11 cellular contexts compared by ENCODE assay signal in the genomic region with DNA sequence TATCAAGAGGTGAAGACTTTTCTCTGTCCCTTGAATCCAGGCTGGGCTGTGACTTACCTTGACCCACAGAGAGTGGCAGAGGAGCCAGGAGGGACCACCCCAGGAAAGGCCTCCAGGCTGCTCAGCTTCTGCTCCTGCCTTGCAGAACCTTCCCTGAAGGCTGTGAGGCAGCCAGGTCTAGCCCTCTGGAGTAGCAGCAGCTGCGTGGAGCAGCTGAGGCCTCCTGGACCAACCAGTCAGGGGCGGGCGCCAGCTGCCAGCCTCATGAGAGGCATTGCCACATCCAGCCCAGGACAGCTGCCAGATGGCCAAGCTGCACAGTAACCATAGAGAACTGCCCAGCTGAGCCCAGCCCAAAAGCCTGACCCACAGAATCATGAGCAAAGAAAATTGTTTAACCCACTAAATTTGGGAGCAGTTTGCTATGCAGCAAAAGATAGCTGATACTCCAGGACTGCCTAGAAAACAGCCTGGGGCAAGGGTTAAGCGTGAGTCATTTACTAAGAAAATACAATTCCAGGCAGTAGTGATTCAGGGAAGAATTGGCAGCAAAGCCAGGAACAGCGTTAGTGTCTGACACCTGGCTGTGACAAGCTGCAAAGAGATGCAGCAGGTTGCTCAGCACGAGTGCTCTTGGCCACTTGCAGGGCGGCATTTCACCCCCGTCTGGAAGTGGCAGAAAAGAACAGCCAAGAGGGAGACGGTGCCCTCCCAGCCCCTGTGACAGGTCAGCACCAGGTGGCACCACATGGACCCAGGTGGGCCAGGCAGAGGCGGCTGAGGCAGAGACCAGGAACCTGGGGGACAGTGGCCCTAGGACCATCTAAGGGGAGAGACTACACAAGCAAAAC. TPM values are rescaled to one million over a fixed set of nuclear protein-coding genes. Genes with fewer than 3 reads are reported as not detected.
A peak's percentile ranks its signal among the peaks of the same experiment; 100 is the strongest.
DNase-seq lines count a peak whose midpoint lies in the region; ATAC-seq and TF ChIP-seq lines count a peak whose summit lies in the region.
"Had no signal": no experiment of that assay in that cellular context is flagged by ENCODE, and none has a peak within 500 bp of the region (broad histone marks: within the 10 kb centered on the region; RNA-seq: fewer than 3 reads in every experiment).

No MANE protein-coding gene starts in this region.

- peaks cover 0 to under 1% of the 10 kb centered on the region in 2 donors for H3K36me3 Mint-ChIP-seq in stimulated activated naive B cell treated with anti-CD40 and anti-IgM and Interleukin-4, amounts not matched to agents 10 μg/mL and 1 μg/mL and 100 μg/mL, for 72 hours

- no TSS peak for BruUV-seq in PC-3 (replicated peaks; lab: Mats Ljungman, UMichigan)

- CTCF ChIA-PET in PC-3 (lab: Charles Lee) = interaction anchor here (0.6 kb wide), 1 partner anchor 11 kb away, joined by 3 read pairs; no protein-coding TSS in a partner anchor

- H3K9me3 Mint-ChIP-seq in stimulated activated naive B cell treated with anti-CD40 and anti-IgM and Interleukin-4, amounts not matched to agents 10 μg/mL and 1 μg/mL and 100 μg/mL, for 72 hours = peaks cover 4 to 6% of the 10 kb centered on the region in 2 donors

- H3K9me2 ChIP-seq in PC-3 (replicated peaks; ENCODE audit: low read length) = no peaks in the 10 kb centered on the region

- intact Hi-C loops in PC-3 (cut with micrococcal nuclease) = no loop called here

- H3K4me3 Mint-ChIP-seq in stimulated activated naive B cell treated with anti-CD40 and anti-IgM and Interleukin-4, amounts not matched to agents 10 μg/mL and 1 μg/mL and 100 μg/mL, for 72 hours = no peak overlapping the region

- TF ChIP-seq CTCF in PC-3 (conservative IDR thresholded peaks at IDR 0.05; ENCODE audit: low read depth, low read length) = no peak

- H3K9ac ChIP-seq in PC-3 (ENCODE audit: low read length) = no peak overlapping the region

- H3K4me3 ChIP-seq in PC-3 (ENCODE audit: low read length) = no peak overlapping the region
- H3K4me3 ChIP-seq: dorsolateral prefrontal cortex had no signal

- ATAC-seq in PC-3 = peak; percentile 97
- ATAC-seq in stimulated activated naive B cell treated with anti-CD40 and anti-IgM and Interleukin-4, amounts not matched to agents 10 μg/mL and 1 μg/mL and 100 μg/mL, for 72 hours (replicated peaks) = no peak
- no peak for ATAC-seq in HG02885 (IDR thresholded peaks at IDR 0.05; ENCODE audit: poor library complexity, unreplicated experiment)
- no peak for ATAC-seq in GM18870 (IDR thresholded peaks at IDR 0.05; ENCODE audit: unreplicated experiment)
- ATAC-seq in GM18502 (IDR thresholded peaks at IDR 0.05; ENCODE audit: poor library complexity, unreplicated experiment) = no peak

- peak; percentile 0 for DNase-seq in NCI-H748 (lab: John Stamatoyannopoulos, UW; ENCODE audit: unreplicated experiment)
- DNase-seq in NCI-H748 treated with DMSO at 0.1 percent for 48 hours (lab: John Stamatoyannopoulos, UW) = no peak
- DNase-seq in PC-3 = peak; percentile 95
- peak; percentile 22 for DNase-seq in fibroblast of the conjunctiva (ENCODE audit: low read depth)
- DNase-seq in stimulated activated naive B cell treated with anti-CD40 and anti-IgM and Interleukin-4, amounts not matched to agents 10 μg/mL and 1 μg/mL and 100 μg/mL, for 72 hours = no peak
- DNase-seq: OCI-M1 had no signal

- peak overlapping the region; percentile 17; the same call in 1 of the 2 replicates for H3K27ac ChIP-seq in PC-3 (ENCODE audit: low read length)

- peaks cover 15% of the 10 kb centered on the region for H3K4me1 ChIP-seq in PC-3 (ENCODE audit: insufficient read depth, low read length)

- no peak overlapping the region for H2AFZ ChIP-seq in PC-3 (ENCODE audit: low read length)

- POLR2A ChIA-PET in PC-3 (lab: Charles Lee; ENCODE audit: unreplicated experiment) = no interaction called here

- peak overlapping the region; percentile 21 for H3K27ac Mint-ChIP-seq in stimulated activated naive B cell treated with anti-CD40 and anti-IgM and Interleukin-4, amounts not matched to agents 10 μg/mL and 1 μg/mL and 100 μg/mL, for 72 hours

- H3K4me1 Mint-ChIP-seq in stimulated activated naive B cell treated with anti-CD40 and anti-IgM and Interleukin-4, amounts not matched to agents 10 μg/mL and 1 μg/mL and 100 μg/mL, for 72 hours = peaks cover 3 to 4% of the 10 kb centered on the region in 2 donors

- H3K27me3 Mint-ChIP-seq in stimulated activated naive B cell treated with anti-CD40 and anti-IgM and Interleukin-4, amounts not matched to agents 10 μg/mL and 1 μg/mL and 100 μg/mL, for 72 hours = peaks cover 12 to 24% of the 10 kb centered on the region in 2 donors

- H3K27me3 ChIP-seq in PC-3 (ENCODE audit: low read length) = no peaks in the 10 kb centered on the region
- H3K27me3 ChIP-seq: dorsolateral prefrontal cortex had no signal

- no peaks in the 10 kb centered on the region for H3K9me3 ChIP-seq in PC-3 (ENCODE audit: low read length)

- no peaks in the 10 kb centered on the region for H3K79me2 ChIP-seq in PC-3 (ENCODE audit: low read length)

- H4K20me1 ChIP-seq in PC-3 (ENCODE audit: low read length) = no peaks in the 10 kb centered on the region

- H3K36me3 ChIP-seq in PC-3 (ENCODE audit: low read depth, low read length) = no peaks in the 10 kb centered on the region

- H3F3A ChIP-seq in PC-3 (ENCODE audit: low read length, unreplicated experiment) = no peaks in the 10 kb centered on the region

- peak overlapping the region; percentile 37 for H3K4me2 ChIP-seq in PC-3 (ENCODE audit: low read length)

RNA-seq across cellular contexts. Expression of gene PDE6B, which starts 14.7 kb away (rescaled TPM):
- not detected in 2 replicates for total RNA-seq in PC-3 (2014; rRNA removed)

RNA-seq across cellular contexts. Expression of gene TMEM271, which starts 34.5 kb away (rescaled TPM):
- total RNA-seq in PC-3 (2014; rRNA removed) = not detected in 2 replicates
- total RNA-seq: activated CD8-positive, alpha-beta memory T cell treated with anti-CD3 and anti-CD28 coated beads for 36 hours had no signal

Comparison
In these comparisons a context has a peak if more than half of its experiments do, and no peak if none do; other contexts are left out.
1. DNase-seq: peak in NCI-H748 (single experiment), PC-3 (single experiment) and fibroblast of the conjunctiva (single experiment); none in NCI-H748 treated with DMSO at 0.1 percent for 48 hours (single experiment) and stimulated activated naive B cell treated with anti-CD40 and anti-IgM and Interleukin-4, amounts not matched to agents 10 μg/mL and 1 μg/mL and 100 μg/mL, for 72 hours (single experiment).